ENCODE assay signal across 14 cellular contexts in genomic region chr6:13413906-13414555, GRCh38.
A peak's percentile ranks its signal among the peaks of the same experiment; 100 is the strongest.
DNase-seq lines count a peak whose midpoint lies in the region; ATAC-seq and TF ChIP-seq lines count a peak whose summit lies in the region.
"Had no signal": no experiment of that assay in that cellular context is flagged by ENCODE, and none has a peak within 500 bp of the region (broad histone marks: within the 10 kb centered on the region; RNA-seq: fewer than 3 reads in every experiment).

No MANE protein-coding gene starts in this region.

- no peaks in the 10 kb centered on the region for H4K20me1 ChIP-seq in neural cell (ENCODE audit: insufficient read depth)

- no peak for TF ChIP-seq RAD21 in neural cell (conservative IDR thresholded peaks at IDR 0.05)

- H3K4me3 Mint-ChIP-seq in stimulated activated naive CD8-positive, alpha-beta T cell treated with anti-CD3 and anti-CD28 coated beads, Interleukin-15, amount 100 ng/mL, for 72 hours: no peak overlapping the region
- H3K4me3 Mint-ChIP-seq in endodermal cell: no peak overlapping the region
- H3K4me3 Mint-ChIP-seq: activated B cell treated with CpG ODN at 0.5 μM for 24 hours, B cell had no signal

- no peaks in the 10 kb centered on the region for H3K79me2 ChIP-seq in neural cell (replicated peaks; ENCODE audit: insufficient read depth, low read length)

- peak; percentile 73 for ATAC-seq in stimulated activated naive CD8-positive, alpha-beta T cell treated with anti-CD3 and anti-CD28 coated beads, Interleukin-15, amount 100 ng/mL, for 72 hours
- ATAC-seq in stimulated activated naive CD8-positive, alpha-beta T cell treated with anti-CD3 and anti-CD28 coated beads, Interleukin-15, Interleukin-2, amounts not matched to agents 100 U/mL and 50 U/mL, for 24 hours: no peak
- ATAC-seq in GM19463 (IDR thresholded peaks at IDR 0.05; ENCODE audit: unreplicated experiment) (no peak), HG03520 (IDR thresholded peaks at IDR 0.05; ENCODE audit: unreplicated experiment) (no peak)

- no peaks in the 10 kb centered on the region for H3K9me2 ChIP-seq in neural cell (ENCODE audit: insufficient read depth, low read length)

- TF ChIP-seq CTCF in fibroblast of villous mesenchyme (IDR thresholded peaks at IDR 0.05; ENCODE audit: insufficient read depth, low read depth, low read length) (no peak), neural cell (IDR thresholded peaks at IDR 0.05; ENCODE audit: poor library complexity, severe bottlenecking) (no peak), endodermal cell (conservative IDR thresholded peaks at IDR 0.05) (no peak)

- H3F3A ChIP-seq in neural cell (ENCODE audit: insufficient read depth, low read length, poor library complexity, severe bottlenecking): no peaks in the 10 kb centered on the region

- no peak overlapping the region for H3K4me2 ChIP-seq in neural cell (ENCODE audit: low read length)

- no peaks in the 10 kb centered on the region for H3K36me3 Mint-ChIP-seq in endodermal cell (ENCODE audit: low read depth)

- H3K36me3 ChIP-seq in neural cell (ENCODE audit: insufficient read depth, low read length): no peaks in the 10 kb centered on the region
- no peaks in the 10 kb centered on the region for H3K36me3 ChIP-seq in endodermal cell (ENCODE audit: control insufficient read depth, insufficient read depth, low read length)
- H3K36me3 ChIP-seq in effector memory CD4-positive, alpha-beta T cell (ENCODE audit: control insufficient read depth, insufficient read depth, low read length): no peaks in the 10 kb centered on the region
- H3K36me3 ChIP-seq: left lung, Peyer's patch had no signal

- H3K9me3 Mint-ChIP-seq in stimulated activated naive CD8-positive, alpha-beta T cell treated with anti-CD3 and anti-CD28 coated beads, Interleukin-15, amount 100 ng/mL, for 72 hours: peaks cover 7% of the 10 kb centered on the region in 2 donors
- no peaks in the 10 kb centered on the region for H3K9me3 Mint-ChIP-seq in endodermal cell
- H3K9me3 Mint-ChIP-seq: activated B cell treated with CpG ODN at 0.5 μM for 24 hours had no signal

- H3K27me3 ChIP-seq in neural cell (ENCODE audit: insufficient read depth, low read depth, low read length) (no peaks in the 10 kb centered on the region), endodermal cell (ENCODE audit: control insufficient read depth, insufficient read depth, low read length, poor library complexity, severe bottlenecking) (no peaks in the 10 kb centered on the region)
- H3K27me3 ChIP-seq in effector memory CD4-positive, alpha-beta T cell (replicated peaks; ENCODE audit: control insufficient read depth, insufficient read depth, low read length, poor library complexity, severe bottlenecking): no peaks in the 10 kb centered on the region
- H3K27me3 ChIP-seq: left lung, Peyer's patch had no signal

- H3K4me3 ChIP-seq in fibroblast of villous mesenchyme (ENCODE audit: low read depth, low read length) (no peak overlapping the region), neural cell (ENCODE audit: low read length) (no peak overlapping the region), endodermal cell (ENCODE audit: low read length) (no peak overlapping the region)
- H3K4me3 ChIP-seq in effector memory CD4-positive, alpha-beta T cell (ENCODE audit: insufficient read depth, low read depth, low read length, poor library complexity, severe bottlenecking): no peak overlapping the region
- H3K4me3 ChIP-seq: left lung, Peyer's patch had no signal

- no peak for TF ChIP-seq EP300 in neural cell (conservative IDR thresholded peaks at IDR 0.05; ENCODE audit: poor library complexity, severe bottlenecking)

- H3K4me1 ChIP-seq in endodermal cell (ENCODE audit: control insufficient read depth, insufficient read depth, low read length): peaks cover 3% of the 10 kb centered on the region
- no peaks in the 10 kb centered on the region for H3K4me1 ChIP-seq in effector memory CD4-positive, alpha-beta T cell (ENCODE audit: control insufficient read depth, insufficient read depth, low read length, poor library complexity, severe bottlenecking)

- no peaks in the 10 kb centered on the region for H3K4me1 Mint-ChIP-seq in stimulated activated naive CD8-positive, alpha-beta T cell treated with anti-CD3 and anti-CD28 coated beads, Interleukin-15, amount 100 ng/mL, for 72 hours
- peaks cover 31% of the 10 kb centered on the region for H3K4me1 Mint-ChIP-seq in endodermal cell

- H2AFZ ChIP-seq in neural cell (ENCODE audit: low read depth, low read length): no peak overlapping the region

- peak in 1 of 2 donors; percentile 17 for DNase-seq in stimulated activated naive CD8-positive, alpha-beta T cell treated with anti-CD3 and anti-CD28 coated beads, Interleukin-15, amount 100 ng/mL, for 72 hours
- no peak for DNase-seq in stimulated activated naive CD8-positive, alpha-beta T cell treated with anti-CD3 and anti-CD28 coated beads, Interleukin-15, Interleukin-2, amounts not matched to agents 100 U/mL and 50 U/mL, for 24 hours
- DNase-seq in fibroblast of villous mesenchyme (ENCODE audit: low read depth) (peak; percentile 58), endodermal cell (no peak)
- DNase-seq in effector memory CD4-positive, alpha-beta T cell: no peak
- DNase-seq: activated B cell treated with CpG ODN at 0.5 μM for 24 hours, left lung, NCI-H187, Peyer's patch, small intestine had no signal

- no peaks in the 10 kb centered on the region for H3K9me3 ChIP-seq in neural cell (ENCODE audit: low read length)
- no peaks in the 10 kb centered on the region for H3K9me3 ChIP-seq in endodermal cell (ENCODE audit: control insufficient read depth, low read length)
- H3K9me3 ChIP-seq in effector memory CD4-positive, alpha-beta T cell (ENCODE audit: control insufficient read depth, low read length): no peaks in the 10 kb centered on the region
- H3K9me3 ChIP-seq: left lung, Peyer's patch had no signal

- H3K27me3 Mint-ChIP-seq in stimulated activated naive CD8-positive, alpha-beta T cell treated with anti-CD3 and anti-CD28 coated beads, Interleukin-15, amount 100 ng/mL, for 72 hours: peaks cover under 1% of the 10 kb centered on the region
- H3K27me3 Mint-ChIP-seq in endodermal cell (ENCODE audit: insufficient read depth): peaks cover 2% of the 10 kb centered on the region
- H3K27me3 Mint-ChIP-seq: activated B cell treated with CpG ODN at 0.5 μM for 24 hours, B cell had no signal

- H3K27ac Mint-ChIP-seq in stimulated activated naive CD8-positive, alpha-beta T cell treated with anti-CD3 and anti-CD28 coated beads, Interleukin-15, amount 100 ng/mL, for 72 hours: no peak overlapping the region
- no peak overlapping the region for H3K27ac Mint-ChIP-seq in endodermal cell
- H3K27ac Mint-ChIP-seq: activated B cell treated with CpG ODN at 0.5 μM for 24 hours, B cell had no signal

- H3K27ac ChIP-seq in neural cell (ENCODE audit: low read length) (peak overlapping the region; percentile 73), endodermal cell (ENCODE audit: low read depth, low read length) (no peak overlapping the region)
- no peak overlapping the region for H3K27ac ChIP-seq in effector memory CD4-positive, alpha-beta T cell (ENCODE audit: insufficient read depth, low read length, poor library complexity, severe bottlenecking)

- H3K9ac ChIP-seq in neural cell (ENCODE audit: low read length) (no peak overlapping the region), endodermal cell (ENCODE audit: extremely low read depth, low read length, poor library complexity, severe bottlenecking) (no peak overlapping the region)

- 75 to 100% methylated on average over 3 to 7 of the region's 7 CpGs for WGBS in endodermal cell (ENCODE audit: insufficient coverage in 1 of 2, insufficient read length in 1 of 2), 2 experiments

TF ChIP-seq in neural cell, 6 proteins besides CTCF, POLR2A, EP300 and RAD21:
- no peak for TF ChIP-seq SMC3 (conservative IDR thresholded peaks at IDR 0.05; ENCODE audit: poor library complexity)
- TF ChIP-seq REST (IDR thresholded peaks at IDR 0.05; ENCODE audit: borderline replicate concordance): no peak
- TF ChIP-seq MXI1 (conservative IDR thresholded peaks at IDR 0.05; ENCODE audit: poor library complexity, severe bottlenecking): no peak
- no peak for TF ChIP-seq EZH2 (IDR thresholded peaks at IDR 0.05; ENCODE audit: borderline replicate concordance, insufficient read depth, low read length, poor library complexity, severe bottlenecking)
- TF ChIP-seq TAF1 (IDR thresholded peaks at IDR 0.05; ENCODE audit: low read depth): no peak
- TF ChIP-seq POLR2AphosphoS5 (IDR thresholded peaks at IDR 0.05): no peak
